3 cellular contexts compared by ENCODE assay signal in genomic region chr4:5006932-5007331, GRCh38. TPM values are rescaled to one million over a fixed set of nuclear protein-coding genes. Genes with fewer than 3 reads are reported as not detected.
"Had no signal": no experiment of that assay in that cellular context is flagged by ENCODE, and none has a peak within 500 bp of the region (broad histone marks: within the 10 kb centered on the region; RNA-seq: fewer than 3 reads in every experiment).

No MANE protein-coding gene starts in this region.

RNA-seq across cellular contexts. Expression of gene CYTL1, which starts 12.3 kb away (rescaled TPM):
- total RNA-seq: HepG2, HT-29 had no signal
- polyA plus RNA-seq: HepG2, IgD-negative memory B cell had no signal

RNA-seq across cellular contexts. Expression of gene STK32B, which starts 44.3 kb away (rescaled TPM):
- total RNA-seq: HepG2, HT-29 had no signal
- polyA plus RNA-seq: HepG2, IgD-negative memory B cell had no signal
